In the genomic region with DNA sequence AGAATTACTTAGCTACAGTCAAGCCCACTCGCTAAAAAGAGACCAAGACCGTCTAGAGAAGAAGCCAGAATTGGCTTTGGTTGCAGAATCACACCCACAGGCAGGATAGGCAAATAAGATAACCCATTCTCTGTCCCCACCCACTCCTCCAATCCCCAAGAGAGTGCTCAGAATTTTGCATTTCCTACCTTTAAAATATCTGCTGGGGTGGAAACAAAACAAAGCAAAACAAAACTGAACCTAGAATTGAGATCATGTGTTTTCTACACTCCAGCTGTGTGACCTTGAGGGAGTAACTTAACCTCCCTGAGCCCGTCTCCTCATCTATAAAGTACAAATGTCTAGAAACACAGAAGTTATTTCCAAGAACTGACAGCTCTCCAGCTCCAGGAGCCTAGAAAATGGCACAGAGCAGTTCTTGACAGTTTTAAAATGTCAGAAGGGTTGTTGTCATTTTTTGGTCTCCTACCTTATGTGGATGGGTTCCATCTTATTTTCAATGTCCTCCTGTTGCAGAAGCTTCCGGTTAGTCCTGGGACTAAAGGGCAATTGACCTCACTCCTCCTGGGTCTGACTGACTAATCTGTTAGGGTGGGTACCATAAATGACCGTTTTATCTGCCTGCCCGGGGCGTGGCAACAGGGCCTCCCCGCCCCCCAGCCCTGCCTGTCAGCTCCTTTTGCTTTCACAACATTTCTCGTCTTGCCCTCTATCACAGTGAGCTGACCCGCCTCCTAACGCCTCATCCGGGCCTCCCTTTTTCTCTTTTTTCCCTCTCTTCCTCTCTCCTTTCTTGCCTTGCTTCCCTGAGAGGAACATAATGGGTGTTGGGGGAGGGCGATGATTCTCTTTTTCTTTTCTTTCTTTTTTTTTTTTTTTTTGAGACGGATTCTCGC, we compare ENCODE assay signal across 8 cellular contexts.
DNase-seq lines count a peak whose midpoint lies in the region; ATAC-seq and TF ChIP-seq lines count a peak whose summit lies in the region.

No MANE protein-coding gene starts in this region.

- DNase-seq in GM10248 (ENCODE audit: extremely low spot score) (peak; percentile 84), mucosa of gallbladder (ENCODE audit: low spot score) (peak; percentile 59), NCI-H2171 (lab: John Stamatoyannopoulos, UW) (no peak), NCI-H69 (lab: John Stamatoyannopoulos, UW) (no peak), activated gamma-delta T cell treated with Interleukin-2 at 50 U/mL for 16 hours (no peak)
- DNase-seq in activated naive CD4-positive, alpha-beta T cell treated with anti-CD3 and anti-CD28 coated beads for 36 hours, result peak; percentile 16

- no peak overlapping the region for H3K27ac Mint-ChIP-seq in activated naive CD4-positive, alpha-beta T cell treated with anti-CD3 and anti-CD28 coated beads for 36 hours

- no peaks in the 10 kb centered on the region for H3K27me3 Mint-ChIP-seq in activated naive CD4-positive, alpha-beta T cell treated with anti-CD3 and anti-CD28 coated beads for 36 hours (ENCODE audit: low read depth)

- peaks cover 16% of the 10 kb centered on the region for H3K4me1 Mint-ChIP-seq in activated naive CD4-positive, alpha-beta T cell treated with anti-CD3 and anti-CD28 coated beads for 36 hours (ENCODE audit: low read depth)

- CTCF ChIA-PET in GM10248 (lab: Yijun Ruan, JAX), result interaction anchor here (0.9 to 2.3 kb wide), 3 partner anchors 10 to 31 kb away, joined by 3 to 11 read pairs (median 4); no protein-coding TSS in a partner anchor
- CTCF ChIA-PET in activated naive CD4-positive, alpha-beta T cell treated with anti-CD3 and anti-CD28 coated beads for 36 hours (lab: Charles Lee), result no interaction called here

- intact Hi-C loops in activated naive CD4-positive, alpha-beta T cell treated with anti-CD3 and anti-CD28 coated beads for 36 hours (cut with micrococcal nuclease), result no loop called here

- ATAC-seq in GM19468 (IDR thresholded peaks at IDR 0.05; ENCODE audit: extremely low read depth, unreplicated experiment) (peak; percentile 75), HG03457 (IDR thresholded peaks at IDR 0.05; ENCODE audit: unreplicated experiment) (peak; percentile 72)

- H3K4me3 Mint-ChIP-seq in activated naive CD4-positive, alpha-beta T cell treated with anti-CD3 and anti-CD28 coated beads for 36 hours, result no peak overlapping the region

- no peak for TF ChIP-seq CTCF in GM10248 (IDR thresholded peaks at IDR 0.05; ENCODE audit: control extremely low read depth, extremely low read depth, low read depth, missing control alignments)

- no peaks in the 10 kb centered on the region for H3K9me3 Mint-ChIP-seq in activated naive CD4-positive, alpha-beta T cell treated with anti-CD3 and anti-CD28 coated beads for 36 hours

- POLR2A ChIA-PET in GM10248 (lab: Yijun Ruan, JAX), result interaction anchor here (0.6 kb wide), 1 partner anchor 14 kb away, joined by 6 read pairs; no protein-coding TSS in a partner anchor

- H3K36me3 Mint-ChIP-seq in activated naive CD4-positive, alpha-beta T cell treated with anti-CD3 and anti-CD28 coated beads for 36 hours (ENCODE audit: low read depth), result no peaks in the 10 kb centered on the region

Comparison
In these comparisons a context has a peak if more than half of its experiments do, and no peak if none do; other contexts are left out.
1. DNase-seq: peak in GM10248 (single experiment), activated naive CD4-positive, alpha-beta T cell treated with anti-CD3 and anti-CD28 coated beads for 36 hours (single experiment) and mucosa of gallbladder (single experiment); none in NCI-H2171 (single experiment), NCI-H69 (single experiment) and activated gamma-delta T cell treated with Interleukin-2 at 50 U/mL for 16 hours (single experiment).